18 cellular contexts compared by ENCODE assay signal in genomic region chrX:50107470-50107869, GRCh38.
DNase-seq lines count a peak whose midpoint lies in the region; FAIRE-seq and TF ChIP-seq lines count a peak whose summit lies in the region.
"Had no signal": no experiment of that assay in that cellular context is flagged by ENCODE, and none has a peak within 500 bp of the region (broad histone marks: within the 10 kb centered on the region; RNA-seq: fewer than 3 reads in every experiment).

No MANE protein-coding gene starts in this region.

- H3K4me3 Mint-ChIP-seq in Caco-2 (ENCODE audit: unreplicated experiment): peak overlapping the region; percentile 35
- H3K4me3 Mint-ChIP-seq: GM23338, T-cell had no signal

- no peaks in the 10 kb centered on the region for H4K20me1 ChIP-seq in GM23248 (ENCODE audit: insufficient read depth)
- H4K20me1 ChIP-seq: BLaER1 treated with 17β-estradiol and CSF1 and Interleukin-3, amounts not matched to agents 10 nM and 100 nM had no signal

- no peak overlapping the region for H3K4me2 ChIP-seq in GM23248 (ENCODE audit: unreplicated experiment)
- H3K4me2 ChIP-seq: BLaER1 treated with 17β-estradiol and CSF1 and Interleukin-3, amounts not matched to agents 10 nM and 100 nM had no signal

- H3K9me2 ChIP-seq in GM23248 (ENCODE audit: insufficient read depth): no peaks in the 10 kb centered on the region

- H3K27ac Mint-ChIP-seq in Caco-2 (ENCODE audit: unreplicated experiment): peak overlapping the region; percentile 93
- H3K27ac Mint-ChIP-seq: GM23338, T-cell had no signal

- WGBS in GM23248 (ENCODE audit: low coverage in 1 of 2, low lambda C conversion rate in 2 of 2, missing lambda C conversion rate in 2 of 2), 2 experiments: 40 to 58% methylated on average over 2 of the region's 2 CpGs

- no peaks in the 10 kb centered on the region for H3F3A ChIP-seq in GM23248 (ENCODE audit: insufficient read depth)

- no peak for TF ChIP-seq CTCF in Caco-2 (IDR thresholded peaks at IDR 0.05; ENCODE audit: insufficient read depth in 1 of 2, low read depth in 1 of 2, low read length in 1 of 2, severe bottlenecking in 1 of 2, unreplicated experiment in 1 of 2)
- no peak for TF ChIP-seq CTCF in choroid plexus epithelial cell (conservative IDR thresholded peaks at IDR 0.05; ENCODE audit: low read depth, low read length)
- TF ChIP-seq CTCF in dorsolateral prefrontal cortex (IDR thresholded peaks at IDR 0.05 in 54 of 56, conservative IDR thresholded peaks at IDR 0.05 in 2 of 56; ENCODE audit: low read depth in 1 of 56, partially characterized antibody in 56 of 56): no peak

- H3K36me3 ChIP-seq in Caco-2 (ENCODE audit: control insufficient read depth, insufficient read depth, low read length): no peaks in the 10 kb centered on the region
- H3K36me3 ChIP-seq in GM23248 (ENCODE audit: low read depth): no peaks in the 10 kb centered on the region
- H3K36me3 ChIP-seq: BLaER1 treated with 17β-estradiol and CSF1 and Interleukin-3, amounts not matched to agents 10 nM and 100 nM had no signal

- no peak for FAIRE-seq in RCC 7860 (lab: Jason Lieb, UNC)

- peaks cover 64% of the 10 kb centered on the region for H3K4me1 ChIP-seq in Caco-2
- no peaks in the 10 kb centered on the region for H3K4me1 ChIP-seq in GM23248 (ENCODE audit: insufficient read depth)

- no peaks in the 10 kb centered on the region for H3K9me3 ChIP-seq in Caco-2
- no peaks in the 10 kb centered on the region for H3K9me3 ChIP-seq in GM23248 (ENCODE audit: low read depth)
- H3K9me3 ChIP-seq: BLaER1 treated with 17β-estradiol and CSF1 and Interleukin-3, amounts not matched to agents 10 nM and 100 nM had no signal

- POLR2A ChIA-PET in Caco-2 (lab: Charles Lee): no interaction called here

- H3K27me3 ChIP-seq in Caco-2 (replicated peaks; ENCODE audit: control insufficient read depth, insufficient read depth, low read length) (no peaks in the 10 kb centered on the region), GM23248 (replicated peaks; ENCODE audit: insufficient read depth) (no peaks in the 10 kb centered on the region), dorsolateral prefrontal cortex (peaks cover 0 to 73% (median 17%) of the 10 kb centered on the region in 45 donors)

- intact Hi-C loops in Caco-2 (cut with micrococcal nuclease; ENCODE audit: unreplicated experiment): loop anchor here (10.0 kb wide), 1 partner anchor 1473 kb away; no protein-coding TSS in a partner anchor
- intact Hi-C loops in dorsolateral prefrontal cortex (cut with DNase I): no loop called here

- H3K9me3 Mint-ChIP-seq in Caco-2 (ENCODE audit: unreplicated experiment): no peaks in the 10 kb centered on the region
- H3K9me3 Mint-ChIP-seq: GM23338, T-cell had no signal

- H3K79me2 ChIP-seq in GM23248 (ENCODE audit: insufficient read depth): no peaks in the 10 kb centered on the region

- H3K9ac ChIP-seq in GM23248: no peak overlapping the region
- H3K9ac ChIP-seq: BLaER1 treated with 17β-estradiol and CSF1 and Interleukin-3, amounts not matched to agents 10 nM and 100 nM had no signal

- H3K27me3 Mint-ChIP-seq in Caco-2 (ENCODE audit: insufficient read depth, unreplicated experiment): no peaks in the 10 kb centered on the region

- H2AFZ ChIP-seq in GM23248: no peak overlapping the region
- H2AFZ ChIP-seq: GM23338 had no signal

- DNase-seq in Caco-2 (peak; percentile 37 to 44), GM23248 (peak; percentile 42), choroid plexus epithelial cell (ENCODE audit: low read depth) (peak; percentile 13), renal cortical epithelial cell (ENCODE audit: low read depth) (peak; percentile 9), NCI-H2227 treated with DMSO at 0.1 percent for 48 hours (lab: John Stamatoyannopoulos, UW) (no peak), dorsolateral prefrontal cortex (no peak), RCC 7860 (ENCODE audit: low spot score) (no peak)
- DNase-seq: DMS 273 treated with DMSO at 0.1 percent for 48 hours, IMR-90, Kasumi-1, NCI-H1436, NCI-H2029 treated with DMSO at 0.1 percent for 48 hours, NCI-H2171 treated with DMSO at 0.1 percent for 48 hours, NCI-H510A, NCI-H774, T-cell had no signal

- H3K27ac ChIP-seq in GM23248 (no peak overlapping the region), dorsolateral prefrontal cortex (no peak overlapping the region)
- H3K27ac ChIP-seq: BLaER1 treated with 17β-estradiol and CSF1 and Interleukin-3, amounts not matched to agents 10 nM and 100 nM had no signal

- CTCF ChIA-PET in Caco-2 (lab: Charles Lee): no interaction called here

- H3K4me1 Mint-ChIP-seq in Caco-2 (ENCODE audit: low read depth, unreplicated experiment): peaks cover 14% of the 10 kb centered on the region
- H3K4me1 Mint-ChIP-seq: T-cell had no signal

- BruUV-seq in Caco-2 (replicated peaks; lab: Mats Ljungman, UMichigan): no TSS peak

- no peak overlapping the region for H3K4me3 ChIP-seq in Caco-2 (ENCODE audit: low read depth, low read length)
- H3K4me3 ChIP-seq in GM23248: no peak overlapping the region
- H3K4me3 ChIP-seq in choroid plexus epithelial cell (ENCODE audit: low read depth, low read length): no peak overlapping the region
- H3K4me3 ChIP-seq in dorsolateral prefrontal cortex: no peak overlapping the region
- H3K4me3 ChIP-seq: BLaER1 treated with 17β-estradiol and CSF1 and Interleukin-3, amounts not matched to agents 10 nM and 100 nM; GM23338 had no signal

- H3K36me3 Mint-ChIP-seq in Caco-2 (ENCODE audit: insufficient read depth, unreplicated experiment): peaks cover 40% of the 10 kb centered on the region
- H3K36me3 Mint-ChIP-seq: T-cell had no signal

- in situ Hi-C loops in GM23248 (cut with MboI): no loop called here

Comparison
In these comparisons a context has a peak if more than half of its experiments do, and no peak if none do; other contexts are left out.
1. DNase-seq: peak in Caco-2 (2 of 2), GM23248 (single experiment), choroid plexus epithelial cell (single experiment) and renal cortical epithelial cell (single experiment); none in NCI-H2227 treated with DMSO at 0.1 percent for 48 hours (single experiment), dorsolateral prefrontal cortex (0 of 10) and RCC 7860 (single experiment).